1 cellular context compared by ENCODE assay signal in genomic region chr17:74512624-74513084, GRCh38.
TF ChIP-seq lines count a peak whose summit lies in the region.

No MANE protein-coding gene starts in this region.

TF ChIP-seq in WTC11, 78 proteins besides CTCF, POLR2A, EP300 and RAD21 (continued from another document):
- TF ChIP-seq, protein P1, sequence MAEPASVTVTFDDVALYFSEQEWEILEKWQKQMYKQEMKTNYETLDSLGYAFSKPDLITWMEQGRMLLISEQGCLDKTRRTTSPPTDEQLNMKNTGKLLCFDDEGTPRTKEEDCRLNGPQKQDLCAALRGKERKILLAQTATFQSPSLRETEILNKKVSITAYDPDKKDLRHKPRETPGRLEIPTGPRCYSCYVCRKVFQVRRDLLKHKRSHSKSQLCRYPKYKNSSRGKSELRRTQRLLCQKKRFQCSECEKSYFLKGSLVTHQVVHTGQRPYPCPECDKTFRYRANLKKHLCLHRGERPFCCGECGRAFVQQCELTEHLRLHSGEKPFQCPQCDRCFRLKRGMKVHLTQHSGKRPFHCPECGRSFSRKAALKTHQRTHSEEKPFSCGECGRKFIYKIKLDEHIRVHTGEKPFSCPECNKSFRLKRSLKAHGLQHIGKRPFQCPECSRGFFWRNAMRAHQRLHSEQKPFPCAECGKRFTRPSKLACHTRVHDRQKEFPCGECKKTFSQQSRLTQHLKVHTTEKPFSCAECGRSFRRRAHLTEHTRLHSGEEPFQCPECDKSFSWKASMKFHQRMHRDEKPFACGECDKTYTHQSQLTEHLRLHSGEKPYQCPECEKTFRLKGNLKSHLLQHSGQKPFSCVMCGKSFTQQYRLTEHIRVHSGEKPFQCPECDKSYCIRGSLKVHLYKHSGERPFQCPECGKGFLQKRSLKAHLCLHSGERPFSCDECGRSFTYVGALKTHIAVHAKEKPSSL (CRISPR knock-in tag; conservative IDR thresholded peaks at IDR 0.05) = no peak
- TF ChIP-seq ZNF263 (CRISPR knock-in tag; IDR thresholded peaks at IDR 0.05; ENCODE audit: low read depth) (no peak), ESRRA (CRISPR knock-in tag; IDR thresholded peaks at IDR 0.05; ENCODE audit: borderline replicate concordance) (no peak)
TF ChIP-seq in WTC11: peak in this region for 0.
